Comparison of ENCODE assay signal across 8 cellular contexts in the genomic region with DNA sequence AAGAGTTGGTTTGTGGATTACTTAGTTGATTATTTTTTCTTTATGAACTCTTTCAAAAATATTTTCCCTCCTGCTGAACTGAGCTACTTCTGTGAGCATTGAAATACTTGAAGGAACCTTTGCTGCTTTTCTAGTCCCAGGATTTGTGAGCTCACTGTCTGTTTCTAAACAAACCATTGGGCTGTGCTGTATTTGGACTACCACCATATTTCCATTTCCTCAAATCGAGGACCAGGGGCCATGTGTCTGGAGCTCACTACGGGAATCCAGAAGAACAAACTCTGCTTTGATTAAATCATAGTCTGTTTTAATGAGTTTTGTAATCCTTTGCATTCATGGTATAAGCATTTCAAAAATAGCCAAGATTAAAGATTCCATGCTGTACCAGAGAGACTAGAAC. TPM values are rescaled to one million over a fixed set of nuclear protein-coding genes. Genes with fewer than 3 reads are reported as not detected.
DNase-seq lines count a peak whose midpoint lies in the region; ATAC-seq and TF ChIP-seq lines count a peak whose summit lies in the region.

No MANE protein-coding gene starts in this region.

- H3K27me3 ChIP-seq in HUES6 (ENCODE audit: control insufficient read depth, insufficient read depth, low read length) = peaks cover 9% of the 10 kb centered on the region; the same call in 1 of the 2 replicates

- H3K9me3 ChIP-seq in HUES6 (ENCODE audit: control insufficient read depth, insufficient read depth, low read depth, low read length) (no peaks in the 10 kb centered on the region), mesodermal cell (ENCODE audit: control insufficient read depth, low read length) (no peaks in the 10 kb centered on the region)

- no peak overlapping the region for H3K27ac ChIP-seq in HUES6 (ENCODE audit: low read depth, low read length)
- H3K27ac ChIP-seq in mesodermal cell (ENCODE audit: low read depth, low read length, severe bottlenecking) = no peak overlapping the region

- in situ Hi-C loops in ACHN (cut with HindIII; ENCODE audit: low pct_ligation_motif_present, low pct_unique_long_range_greater_than_20kb, low sequenced_read_pairs) = no loop called here
- in situ Hi-C loops in astrocyte of the cerebellum (cut with HindIII; ENCODE audit: low sequenced_read_pairs) = no loop called here

- H3K9ac ChIP-seq in HUES6 (ENCODE audit: low read length) = no peak overlapping the region

- no peak for ATAC-seq in GM18870 (IDR thresholded peaks at IDR 0.05; ENCODE audit: unreplicated experiment)

- DNase-seq in ACHN (peak; percentile 38), astrocyte of the cerebellum (ENCODE audit: low read depth) (no peak), putamen (ENCODE audit: low spot score) (no peak), iPS-NIHi7 (ENCODE audit: extremely low spot score) (no peak)
- DNase-seq in stimulated activated naive CD4-positive, alpha-beta T cell (lab: John Stamatoyannopoulos, UW) = no peak

- H3K4me3 ChIP-seq in HUES6 (ENCODE audit: low read depth, low read length) (peak overlapping the region; percentile 98), astrocyte of the cerebellum (ENCODE audit: low read depth, low read length) (peak overlapping the region; percentile 74), mesodermal cell (ENCODE audit: extremely low read depth, insufficient read depth, low read length, poor library complexity, severe bottlenecking) (peak overlapping the region; percentile 83)

- H3K36me3 ChIP-seq in HUES6 (ENCODE audit: control insufficient read depth, insufficient read depth, low read length) (peaks cover 23% of the 10 kb centered on the region), mesodermal cell (ENCODE audit: control insufficient read depth, insufficient read depth, low read length) (peaks cover 43% of the 10 kb centered on the region)

- peaks cover 14% of the 10 kb centered on the region for H3K4me1 ChIP-seq in HUES6 (ENCODE audit: control insufficient read depth, insufficient read depth, low read length)
- H3K4me1 ChIP-seq in mesodermal cell (ENCODE audit: control insufficient read depth, insufficient read depth, low read length, poor library complexity, severe bottlenecking) = peaks cover 7% of the 10 kb centered on the region

- 83% methylated on average over 1 of the region's 2 CpGs; no CpG with 5 or more reads in 1 of the 2 experiments for WGBS in mesodermal cell (ENCODE audit: insufficient coverage in 2 of 2), 2 experiments

- TF ChIP-seq CTCF in astrocyte of the cerebellum (IDR thresholded peaks at IDR 0.05; ENCODE audit: low read depth, low read length, missing control alignments) = no peak

RNA-seq across cellular contexts. Expression of a gene that starts 1.3 kb away (rescaled TPM):
- polyA plus RNA-seq in mesodermal cell (2013, experiment 1 of 2) = 102 TPM
- polyA plus RNA-seq in mesodermal cell (2013, experiment 2 of 2) = 124 TPM
